Comparison of ENCODE assay signal across 1 cellular context in the genomic region with DNA sequence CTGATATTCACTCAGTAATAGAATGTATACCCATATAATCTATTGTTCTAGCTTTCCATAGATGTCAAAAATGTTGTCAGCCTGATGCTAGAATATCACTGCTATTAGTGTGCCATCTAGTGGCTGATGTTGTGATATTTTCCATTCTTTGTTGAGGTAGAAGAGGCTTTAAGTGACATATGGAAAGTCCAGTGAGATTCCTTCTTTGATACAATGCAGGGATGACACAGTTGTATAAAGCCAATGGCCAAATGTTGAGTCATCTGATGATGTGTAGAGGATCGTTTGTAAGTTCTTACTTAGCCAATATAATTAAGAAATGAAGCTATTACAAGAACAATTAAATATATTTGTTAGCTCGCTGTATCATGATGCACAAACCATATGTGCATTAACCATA.
TF ChIP-seq lines count a peak whose summit lies in the region.

No MANE protein-coding gene starts in this region.

TF ChIP-seq in endothelial cell of umbilical vein, 7 proteins besides CTCF, POLR2A, EP300 and RAD21 (continued from another document):
- TF ChIP-seq JUN (IDR thresholded peaks at IDR 0.05; ENCODE audit: borderline replicate concordance, insufficient read depth, insufficient read length, low read depth) (peak; percentile 55), GATA2 (IDR thresholded peaks at IDR 0.05; ENCODE audit: insufficient read depth, insufficient read length, low read depth, low read length) (peak; percentile 27), POLR2AphosphoS5 (IDR thresholded peaks at IDR 0.05; ENCODE audit: insufficient read depth, low read depth, low read length) (no peak)
